In the genomic region with DNA sequence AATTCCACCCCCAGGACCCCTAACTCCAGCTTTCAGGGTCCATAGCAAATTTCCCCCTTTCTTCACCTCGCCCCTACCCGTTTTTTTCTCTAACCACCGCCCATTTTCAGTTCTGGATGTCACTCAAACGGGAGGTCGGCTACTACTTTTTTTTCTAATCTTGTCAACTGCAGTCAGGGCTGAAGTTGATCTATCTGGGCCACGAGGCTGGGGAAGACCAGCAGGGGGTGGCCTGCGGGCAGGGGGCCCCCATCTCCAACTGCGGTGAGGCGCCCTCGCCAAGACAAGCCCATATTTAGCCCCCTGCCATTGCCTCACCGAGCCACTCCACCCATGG, we compare ENCODE assay signal across 8 cellular contexts. TPM values are rescaled to one million over a fixed set of nuclear protein-coding genes. Genes with fewer than 3 reads are reported as not detected.
A peak's percentile ranks its signal among the peaks of the same experiment; 100 is the strongest.
DNase-seq lines count a peak whose midpoint lies in the region; ATAC-seq, FAIRE-seq and TF ChIP-seq lines count a peak whose summit lies in the region.

No MANE protein-coding gene starts in this region.

- FAIRE-seq in small intestine (lab: Jason Lieb, UNC): no peak

- 1% methylated on average over 11 of the region's 11 CpGs for WGBS in small intestine, 3 donors

- no peaks in the 10 kb centered on the region for H3K9me3 ChIP-seq in RWPE2 (ENCODE audit: severe bottlenecking)
- no peaks in the 10 kb centered on the region for H3K9me3 ChIP-seq in small intestine (ENCODE audit: control insufficient read depth, low read depth)

- H3K27ac Mint-ChIP-seq in T-helper 2 cell treated with Interferon-gamma antibody and Interleukin-4, amounts not matched to agents 5 μg/mL and 100 μg/mL, for 36 hours: no peak overlapping the region

- H3K4me1 ChIP-seq in RWPE2 (ENCODE audit: insufficient read depth, poor library complexity, severe bottlenecking): peaks cover 21% of the 10 kb centered on the region
- H3K4me1 ChIP-seq in small intestine (ENCODE audit: control insufficient read depth in 2 of 2, insufficient read depth in 1 of 2, low read depth in 1 of 2, low read length in 1 of 2): peaks cover 0 to 3% of the 10 kb centered on the region in 2 donors

- H3K4me3 ChIP-seq in RWPE2 (ENCODE audit: severe bottlenecking): peak overlapping the region; percentile 68
- peak overlapping the region; percentile 84 for H3K4me3 ChIP-seq in fibroblast of villous mesenchyme (ENCODE audit: low read depth, low read length)
- H3K4me3 ChIP-seq in small intestine (ENCODE audit: low read depth in 1 of 2, low read length in 2 of 2): peak overlapping the region; percentile 19 to 54

- H3K27ac ChIP-seq in RWPE2 (ENCODE audit: poor library complexity, severe bottlenecking) (peak overlapping the region; percentile 50), small intestine (ENCODE audit: low read depth in 1 of 2, low read length in 1 of 2) (peak overlapping the region in 1 of 2 donors; percentile 76)

- peak; percentile 13 for DNase-seq in T-helper 2 cell treated with Interferon-gamma antibody and Interleukin-4, amounts not matched to agents 5 μg/mL and 100 μg/mL, for 36 hours (ENCODE audit: low spot score)
- DNase-seq in T-helper 2 cell (no peak), RWPE2 (ENCODE audit: low spot score) (no peak), fibroblast of villous mesenchyme (ENCODE audit: low read depth) (no peak), small intestine (no peak), GM10266 (ENCODE audit: extremely low spot score) (no peak)
- DNase-seq in central memory CD4-positive, alpha-beta T cell: no peak

- H3K27me3 ChIP-seq in RWPE2 (ENCODE audit: insufficient read depth, poor library complexity, severe bottlenecking) (no peaks in the 10 kb centered on the region), small intestine (ENCODE audit: control insufficient read depth in 2 of 2, insufficient read depth in 2 of 2, low read length in 2 of 2) (peaks cover 0 to 11% of the 10 kb centered on the region in 2 donors)

- H3K4me3 Mint-ChIP-seq in T-helper 2 cell treated with Interferon-gamma antibody and Interleukin-4, amounts not matched to agents 5 μg/mL and 100 μg/mL, for 36 hours: peak overlapping the region; percentile 72

- peaks cover 10% of the 10 kb centered on the region for H3K4me1 Mint-ChIP-seq in T-helper 2 cell treated with Interferon-gamma antibody and Interleukin-4, amounts not matched to agents 5 μg/mL and 100 μg/mL, for 36 hours (ENCODE audit: low read depth)

- H3K27me3 Mint-ChIP-seq in T-helper 2 cell treated with Interferon-gamma antibody and Interleukin-4, amounts not matched to agents 5 μg/mL and 100 μg/mL, for 36 hours (ENCODE audit: low read depth): peaks cover 54% of the 10 kb centered on the region

- TF ChIP-seq CTCF in RWPE2 (IDR thresholded peaks at IDR 0.05; ENCODE audit: poor library complexity, severe bottlenecking) (no peak), fibroblast of villous mesenchyme (IDR thresholded peaks at IDR 0.05; ENCODE audit: insufficient read depth, low read depth, low read length) (no peak), GM10266 (IDR thresholded peaks at IDR 0.05; ENCODE audit: control insufficient read depth, insufficient read depth, low read depth, missing control alignments) (no peak)

- H3K36me3 ChIP-seq in RWPE2 (ENCODE audit: low read depth) (0 out of 2 replicates have a peak, but pooled peaks cover 5% of the 10 kb centered on the region), small intestine (ENCODE audit: control insufficient read depth in 2 of 2, insufficient read depth in 2 of 2, low read length in 2 of 2) (no peaks in the 10 kb centered on the region)

- peak; percentile 38 for ATAC-seq in HG02759 (IDR thresholded peaks at IDR 0.05; ENCODE audit: unreplicated experiment)
- peak; percentile 17; the same call in 1 of the 3 replicates for ATAC-seq in RWPE2 (ENCODE audit: low read depth)

- H3K9me3 Mint-ChIP-seq in T-helper 2 cell treated with Interferon-gamma antibody and Interleukin-4, amounts not matched to agents 5 μg/mL and 100 μg/mL, for 36 hours: no peaks in the 10 kb centered on the region

- H3K36me3 Mint-ChIP-seq in T-helper 2 cell treated with Interferon-gamma antibody and Interleukin-4, amounts not matched to agents 5 μg/mL and 100 μg/mL, for 36 hours (ENCODE audit: low read depth): no peaks in the 10 kb centered on the region

RNA-seq across cellular contexts. Expression of gene LHFPL6, which starts 0.7 kb away (rescaled TPM):
- total RNA-seq in fibroblast of villous mesenchyme: 44.8 and 57.9 TPM in 2 replicates
- polyA plus RNA-seq in small intestine: 10 to 100 TPM in 1 of 3 donors, 1 to 10 TPM in 1, under 1 TPM in 1; 0.22 to 19.9 (median 1.6) TPM

RNA-seq across cellular contexts. Expression of gene COG6, which starts 53.2 kb away (rescaled TPM):
- 44.8 and 67.4 TPM in 2 replicates for total RNA-seq in fibroblast of villous mesenchyme
- 10 to 100 TPM in 1 of 3 donors, 1 to 10 TPM in 2; 9.5 to 10.5 (median 9.6) TPM for polyA plus RNA-seq in small intestine
